In genomic region chr11:125489166-125489565, GRCh38 we compare ENCODE assay signal across 2 cellular contexts.
TF ChIP-seq lines count a peak whose summit lies in the region.

No MANE protein-coding gene starts in this region.

TF ChIP-seq in SK-N-SH, 30 proteins besides CTCF, POLR2A, EP300 and RAD21:
- TF ChIP-seq MAX (IDR thresholded peaks at IDR 0.05; ENCODE audit: low read depth) = no peak
- no peak for TF ChIP-seq RXRA (IDR thresholded peaks at IDR 0.05; ENCODE audit: borderline replicate concordance, low read depth)
- TF ChIP-seq ELF1 (IDR thresholded peaks at IDR 0.05) = no peak
- no peak for TF ChIP-seq TAF1 (IDR thresholded peaks at IDR 0.05; ENCODE audit: borderline replicate concordance, low read depth, low read length)

TF ChIP-seq in SK-N-SH treated with all-trans-retinoic acid at 6 μM for 48 hours, 23 proteins besides CTCF, POLR2A, EP300 and RAD21:
- TF ChIP-seq ARNTL (CRISPR knock-in tag; IDR thresholded peaks at IDR 0.05; ENCODE audit: borderline replicate concordance, low read depth) = no peak
- no peak for TF ChIP-seq GLIS3 (CRISPR knock-in tag; IDR thresholded peaks at IDR 0.05)
- TF ChIP-seq ZNF565 (CRISPR knock-in tag; conservative IDR thresholded peaks at IDR 0.05; ENCODE audit: low read depth) = no peak
- TF ChIP-seq PPARA (CRISPR knock-in tag; IDR thresholded peaks at IDR 0.05; ENCODE audit: borderline replicate concordance) = no peak
- no peak for TF ChIP-seq CREB5 (CRISPR knock-in tag; IDR thresholded peaks at IDR 0.05; ENCODE audit: low read depth)
- TF ChIP-seq BACH2 (CRISPR knock-in tag; IDR thresholded peaks at IDR 0.05; ENCODE audit: borderline replicate concordance) = no peak
- no peak for TF ChIP-seq ZNF70 (CRISPR knock-in tag; IDR thresholded peaks at IDR 0.05)
- no peak for TF ChIP-seq POU6F1 (CRISPR knock-in tag; IDR thresholded peaks at IDR 0.05; ENCODE audit: borderline replicate concordance, low read depth)
- no peak for TF ChIP-seq ISL1 (CRISPR knock-in tag; IDR thresholded peaks at IDR 0.05)
- TF ChIP-seq TOX (CRISPR knock-in tag; IDR thresholded peaks at IDR 0.05; ENCODE audit: borderline replicate concordance) = no peak
- no peak for TF ChIP-seq SNAI2 (CRISPR knock-in tag; IDR thresholded peaks at IDR 0.05)
- no peak for TF ChIP-seq ZC3H10 (CRISPR knock-in tag; IDR thresholded peaks at IDR 0.05)
- no peak for TF ChIP-seq ZNF8 (CRISPR knock-in tag; IDR thresholded peaks at IDR 0.05)
- no peak for TF ChIP-seq ZFP3 (CRISPR knock-in tag; IDR thresholded peaks at IDR 0.05)
- no peak for TF ChIP-seq CSRNP3 (CRISPR knock-in tag; IDR thresholded peaks at IDR 0.05)
